In the genomic region with DNA sequence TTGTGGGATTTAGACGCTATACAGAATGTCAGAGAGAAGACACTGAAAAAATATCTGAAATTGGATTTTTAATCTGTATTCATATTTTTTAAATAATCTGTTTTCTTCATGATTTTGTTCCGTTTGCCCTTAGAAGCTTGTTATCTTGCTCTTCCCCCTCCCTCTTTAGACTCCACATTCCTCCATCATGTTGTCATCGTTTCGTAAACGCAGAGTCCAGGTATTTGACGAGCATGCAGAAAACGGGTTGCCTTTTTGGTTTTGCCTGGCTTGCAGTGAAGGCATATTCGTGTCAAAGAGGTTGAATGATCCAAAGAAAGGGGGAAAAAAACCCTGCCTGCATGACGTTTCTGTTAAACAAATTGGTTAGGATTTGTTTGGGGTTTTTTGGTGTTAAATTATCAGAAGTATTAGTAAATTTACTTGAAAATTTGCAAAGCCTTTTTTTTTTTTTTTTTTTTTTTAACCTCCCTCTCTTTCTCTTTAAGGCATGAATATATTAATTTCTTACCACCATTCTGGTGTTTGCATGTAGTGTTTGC, we compare ENCODE assay signal across 1 cellular context.
TF ChIP-seq lines count a peak whose summit lies in the region.

No MANE protein-coding gene starts in this region.

TF ChIP-seq in HepG2, 621 proteins besides CTCF, POLR2A, EP300 and RAD21 (continued from another document and continues in another):
- TF ChIP-seq, protein P1, sequence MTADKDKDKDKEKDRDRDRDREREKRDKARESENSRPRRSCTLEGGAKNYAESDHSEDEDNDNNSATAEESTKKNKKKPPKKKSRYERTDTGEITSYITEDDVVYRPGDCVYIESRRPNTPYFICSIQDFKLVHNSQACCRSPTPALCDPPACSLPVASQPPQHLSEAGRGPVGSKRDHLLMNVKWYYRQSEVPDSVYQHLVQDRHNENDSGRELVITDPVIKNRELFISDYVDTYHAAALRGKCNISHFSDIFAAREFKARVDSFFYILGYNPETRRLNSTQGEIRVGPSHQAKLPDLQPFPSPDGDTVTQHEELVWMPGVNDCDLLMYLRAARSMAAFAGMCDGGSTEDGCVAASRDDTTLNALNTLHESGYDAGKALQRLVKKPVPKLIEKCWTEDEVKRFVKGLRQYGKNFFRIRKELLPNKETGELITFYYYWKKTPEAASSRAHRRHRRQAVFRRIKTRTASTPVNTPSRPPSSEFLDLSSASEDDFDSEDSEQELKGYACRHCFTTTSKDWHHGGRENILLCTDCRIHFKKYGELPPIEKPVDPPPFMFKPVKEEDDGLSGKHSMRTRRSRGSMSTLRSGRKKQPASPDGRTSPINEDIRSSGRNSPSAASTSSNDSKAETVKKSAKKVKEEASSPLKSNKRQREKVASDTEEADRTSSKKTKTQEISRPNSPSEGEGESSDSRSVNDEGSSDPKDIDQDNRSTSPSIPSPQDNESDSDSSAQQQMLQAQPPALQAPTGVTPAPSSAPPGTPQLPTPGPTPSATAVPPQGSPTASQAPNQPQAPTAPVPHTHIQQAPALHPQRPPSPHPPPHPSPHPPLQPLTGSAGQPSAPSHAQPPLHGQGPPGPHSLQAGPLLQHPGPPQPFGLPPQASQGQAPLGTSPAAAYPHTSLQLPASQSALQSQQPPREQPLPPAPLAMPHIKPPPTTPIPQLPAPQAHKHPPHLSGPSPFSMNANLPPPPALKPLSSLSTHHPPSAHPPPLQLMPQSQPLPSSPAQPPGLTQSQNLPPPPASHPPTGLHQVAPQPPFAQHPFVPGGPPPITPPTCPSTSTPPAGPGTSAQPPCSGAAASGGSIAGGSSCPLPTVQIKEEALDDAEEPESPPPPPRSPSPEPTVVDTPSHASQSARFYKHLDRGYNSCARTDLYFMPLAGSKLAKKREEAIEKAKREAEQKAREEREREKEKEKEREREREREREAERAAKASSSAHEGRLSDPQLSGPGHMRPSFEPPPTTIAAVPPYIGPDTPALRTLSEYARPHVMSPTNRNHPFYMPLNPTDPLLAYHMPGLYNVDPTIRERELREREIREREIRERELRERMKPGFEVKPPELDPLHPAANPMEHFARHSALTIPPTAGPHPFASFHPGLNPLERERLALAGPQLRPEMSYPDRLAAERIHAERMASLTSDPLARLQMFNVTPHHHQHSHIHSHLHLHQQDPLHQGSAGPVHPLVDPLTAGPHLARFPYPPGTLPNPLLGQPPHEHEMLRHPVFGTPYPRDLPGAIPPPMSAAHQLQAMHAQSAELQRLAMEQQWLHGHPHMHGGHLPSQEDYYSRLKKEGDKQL (CRISPR knock-in tag; IDR thresholded peaks at IDR 0.05; ENCODE audit: low read depth) = no peak
- TF ChIP-seq ZIK1 (CRISPR knock-in tag; IDR thresholded peaks at IDR 0.05; ENCODE audit: borderline replicate concordance, low read depth) = no peak
- TF ChIP-seq ETV6 (CRISPR knock-in tag; conservative IDR thresholded peaks at IDR 0.05) = no peak
- TF ChIP-seq, protein P2, sequence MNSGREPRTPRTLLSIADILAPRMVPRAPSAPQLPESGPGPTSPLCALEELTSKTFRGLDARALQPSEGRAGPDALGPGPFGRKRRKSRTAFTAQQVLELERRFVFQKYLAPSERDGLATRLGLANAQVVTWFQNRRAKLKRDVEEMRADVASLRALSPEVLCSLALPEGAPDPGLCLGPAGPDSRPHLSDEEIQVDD (CRISPR knock-in tag; IDR thresholded peaks at IDR 0.05; ENCODE audit: borderline replicate concordance) = no peak
- TF ChIP-seq, protein P3, sequence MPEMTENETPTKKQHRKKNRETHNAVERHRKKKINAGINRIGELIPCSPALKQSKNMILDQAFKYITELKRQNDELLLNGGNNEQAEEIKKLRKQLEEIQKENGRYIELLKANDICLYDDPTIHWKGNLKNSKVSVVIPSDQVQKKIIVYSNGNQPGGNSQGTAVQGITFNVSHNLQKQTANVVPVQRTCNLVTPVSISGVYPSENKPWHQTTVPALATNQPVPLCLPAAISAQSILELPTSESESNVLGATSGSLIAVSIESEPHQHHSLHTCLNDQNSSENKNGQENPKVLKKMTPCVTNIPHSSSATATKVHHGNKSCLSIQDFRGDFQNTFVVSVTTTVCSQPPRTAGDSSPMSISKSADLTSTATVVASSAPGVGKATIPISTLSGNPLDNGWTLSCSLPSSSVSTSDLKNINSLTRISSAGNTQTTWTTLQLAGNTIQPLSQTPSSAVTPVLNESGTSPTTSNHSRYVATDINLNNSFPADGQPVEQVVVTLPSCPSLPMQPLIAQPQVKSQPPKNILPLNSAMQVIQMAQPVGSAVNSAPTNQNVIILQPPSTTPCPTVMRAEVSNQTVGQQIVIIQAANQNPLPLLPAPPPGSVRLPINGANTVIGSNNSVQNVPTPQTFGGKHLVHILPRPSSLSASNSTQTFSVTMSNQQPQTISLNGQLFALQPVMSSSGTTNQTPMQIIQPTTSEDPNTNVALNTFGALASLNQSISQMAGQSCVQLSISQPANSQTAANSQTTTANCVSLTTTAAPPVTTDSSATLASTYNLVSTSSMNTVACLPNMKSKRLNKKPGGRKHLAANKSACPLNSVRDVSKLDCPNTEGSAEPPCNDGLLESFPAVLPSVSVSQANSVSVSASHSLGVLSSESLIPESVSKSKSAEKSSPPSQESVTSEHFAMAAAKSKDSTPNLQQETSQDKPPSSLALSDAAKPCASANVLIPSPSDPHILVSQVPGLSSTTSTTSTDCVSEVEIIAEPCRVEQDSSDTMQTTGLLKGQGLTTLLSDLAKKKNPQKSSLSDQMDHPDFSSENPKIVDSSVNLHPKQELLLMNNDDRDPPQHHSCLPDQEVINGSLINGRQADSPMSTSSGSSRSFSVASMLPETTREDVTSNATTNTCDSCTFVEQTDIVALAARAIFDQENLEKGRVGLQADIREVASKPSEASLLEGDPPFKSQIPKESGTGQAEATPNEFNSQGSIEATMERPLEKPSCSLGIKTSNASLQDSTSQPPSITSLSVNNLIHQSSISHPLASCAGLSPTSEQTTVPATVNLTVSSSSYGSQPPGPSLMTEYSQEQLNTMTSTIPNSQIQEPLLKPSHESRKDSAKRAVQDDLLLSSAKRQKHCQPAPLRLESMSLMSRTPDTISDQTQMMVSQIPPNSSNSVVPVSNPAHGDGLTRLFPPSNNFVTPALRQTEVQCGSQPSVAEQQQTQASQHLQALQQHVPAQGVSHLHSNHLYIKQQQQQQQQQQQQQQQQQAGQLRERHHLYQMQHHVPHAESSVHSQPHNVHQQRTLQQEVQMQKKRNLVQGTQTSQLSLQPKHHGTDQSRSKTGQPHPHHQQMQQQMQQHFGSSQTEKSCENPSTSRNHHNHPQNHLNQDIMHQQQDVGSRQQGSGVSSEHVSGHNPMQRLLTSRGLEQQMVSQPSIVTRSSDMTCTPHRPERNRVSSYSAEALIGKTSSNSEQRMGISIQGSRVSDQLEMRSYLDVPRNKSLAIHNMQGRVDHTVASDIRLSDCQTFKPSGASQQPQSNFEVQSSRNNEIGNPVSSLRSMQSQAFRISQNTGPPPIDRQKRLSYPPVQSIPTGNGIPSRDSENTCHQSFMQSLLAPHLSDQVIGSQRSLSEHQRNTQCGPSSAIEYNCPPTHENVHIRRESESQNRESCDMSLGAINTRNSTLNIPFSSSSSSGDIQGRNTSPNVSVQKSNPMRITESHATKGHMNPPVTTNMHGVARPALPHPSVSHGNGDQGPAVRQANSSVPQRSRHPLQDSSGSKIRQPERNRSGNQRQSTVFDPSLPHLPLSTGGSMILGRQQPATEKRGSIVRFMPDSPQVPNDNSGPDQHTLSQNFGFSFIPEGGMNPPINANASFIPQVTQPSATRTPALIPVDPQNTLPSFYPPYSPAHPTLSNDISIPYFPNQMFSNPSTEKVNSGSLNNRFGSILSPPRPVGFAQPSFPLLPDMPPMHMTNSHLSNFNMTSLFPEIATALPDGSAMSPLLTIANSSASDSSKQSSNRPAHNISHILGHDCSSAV (CRISPR knock-in tag; IDR thresholded peaks at IDR 0.05; ENCODE audit: borderline replicate concordance) = no peak
- TF ChIP-seq ZFY (CRISPR knock-in tag; IDR thresholded peaks at IDR 0.05) = no peak
- TF ChIP-seq, protein P4, sequence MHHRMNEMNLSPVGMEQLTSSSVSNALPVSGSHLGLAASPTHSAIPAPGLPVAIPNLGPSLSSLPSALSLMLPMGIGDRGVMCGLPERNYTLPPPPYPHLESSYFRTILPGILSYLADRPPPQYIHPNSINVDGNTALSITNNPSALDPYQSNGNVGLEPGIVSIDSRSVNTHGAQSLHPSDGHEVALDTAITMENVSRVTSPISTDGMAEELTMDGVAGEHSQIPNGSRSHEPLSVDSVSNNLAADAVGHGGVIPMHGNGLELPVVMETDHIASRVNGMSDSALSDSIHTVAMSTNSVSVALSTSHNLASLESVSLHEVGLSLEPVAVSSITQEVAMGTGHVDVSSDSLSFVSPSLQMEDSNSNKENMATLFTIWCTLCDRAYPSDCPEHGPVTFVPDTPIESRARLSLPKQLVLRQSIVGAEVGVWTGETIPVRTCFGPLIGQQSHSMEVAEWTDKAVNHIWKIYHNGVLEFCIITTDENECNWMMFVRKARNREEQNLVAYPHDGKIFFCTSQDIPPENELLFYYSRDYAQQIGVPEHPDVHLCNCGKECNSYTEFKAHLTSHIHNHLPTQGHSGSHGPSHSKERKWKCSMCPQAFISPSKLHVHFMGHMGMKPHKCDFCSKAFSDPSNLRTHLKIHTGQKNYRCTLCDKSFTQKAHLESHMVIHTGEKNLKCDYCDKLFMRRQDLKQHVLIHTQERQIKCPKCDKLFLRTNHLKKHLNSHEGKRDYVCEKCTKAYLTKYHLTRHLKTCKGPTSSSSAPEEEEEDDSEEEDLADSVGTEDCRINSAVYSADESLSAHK (CRISPR knock-in tag; IDR thresholded peaks at IDR 0.05; ENCODE audit: borderline replicate concordance) = no peak
- TF ChIP-seq, protein P5, sequence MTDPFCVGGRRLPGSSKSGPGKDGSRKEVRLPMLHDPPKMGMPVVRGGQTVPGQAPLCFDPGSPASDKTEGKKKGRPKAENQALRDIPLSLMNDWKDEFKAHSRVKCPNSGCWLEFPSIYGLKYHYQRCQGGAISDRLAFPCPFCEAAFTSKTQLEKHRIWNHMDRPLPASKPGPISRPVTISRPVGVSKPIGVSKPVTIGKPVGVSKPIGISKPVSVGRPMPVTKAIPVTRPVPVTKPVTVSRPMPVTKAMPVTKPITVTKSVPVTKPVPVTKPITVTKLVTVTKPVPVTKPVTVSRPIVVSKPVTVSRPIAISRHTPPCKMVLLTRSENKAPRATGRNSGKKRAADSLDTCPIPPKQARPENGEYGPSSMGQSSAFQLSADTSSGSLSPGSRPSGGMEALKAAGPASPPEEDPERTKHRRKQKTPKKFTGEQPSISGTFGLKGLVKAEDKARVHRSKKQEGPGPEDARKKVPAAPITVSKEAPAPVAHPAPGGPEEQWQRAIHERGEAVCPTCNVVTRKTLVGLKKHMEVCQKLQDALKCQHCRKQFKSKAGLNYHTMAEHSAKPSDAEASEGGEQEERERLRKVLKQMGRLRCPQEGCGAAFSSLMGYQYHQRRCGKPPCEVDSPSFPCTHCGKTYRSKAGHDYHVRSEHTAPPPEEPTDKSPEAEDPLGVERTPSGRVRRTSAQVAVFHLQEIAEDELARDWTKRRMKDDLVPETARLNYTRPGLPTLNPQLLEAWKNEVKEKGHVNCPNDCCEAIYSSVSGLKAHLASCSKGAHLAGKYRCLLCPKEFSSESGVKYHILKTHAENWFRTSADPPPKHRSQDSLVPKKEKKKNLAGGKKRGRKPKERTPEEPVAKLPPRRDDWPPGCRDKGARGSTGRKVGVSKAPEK (CRISPR knock-in tag; IDR thresholded peaks at IDR 0.05; ENCODE audit: borderline replicate concordance) = no peak
- TF ChIP-seq, protein P6, sequence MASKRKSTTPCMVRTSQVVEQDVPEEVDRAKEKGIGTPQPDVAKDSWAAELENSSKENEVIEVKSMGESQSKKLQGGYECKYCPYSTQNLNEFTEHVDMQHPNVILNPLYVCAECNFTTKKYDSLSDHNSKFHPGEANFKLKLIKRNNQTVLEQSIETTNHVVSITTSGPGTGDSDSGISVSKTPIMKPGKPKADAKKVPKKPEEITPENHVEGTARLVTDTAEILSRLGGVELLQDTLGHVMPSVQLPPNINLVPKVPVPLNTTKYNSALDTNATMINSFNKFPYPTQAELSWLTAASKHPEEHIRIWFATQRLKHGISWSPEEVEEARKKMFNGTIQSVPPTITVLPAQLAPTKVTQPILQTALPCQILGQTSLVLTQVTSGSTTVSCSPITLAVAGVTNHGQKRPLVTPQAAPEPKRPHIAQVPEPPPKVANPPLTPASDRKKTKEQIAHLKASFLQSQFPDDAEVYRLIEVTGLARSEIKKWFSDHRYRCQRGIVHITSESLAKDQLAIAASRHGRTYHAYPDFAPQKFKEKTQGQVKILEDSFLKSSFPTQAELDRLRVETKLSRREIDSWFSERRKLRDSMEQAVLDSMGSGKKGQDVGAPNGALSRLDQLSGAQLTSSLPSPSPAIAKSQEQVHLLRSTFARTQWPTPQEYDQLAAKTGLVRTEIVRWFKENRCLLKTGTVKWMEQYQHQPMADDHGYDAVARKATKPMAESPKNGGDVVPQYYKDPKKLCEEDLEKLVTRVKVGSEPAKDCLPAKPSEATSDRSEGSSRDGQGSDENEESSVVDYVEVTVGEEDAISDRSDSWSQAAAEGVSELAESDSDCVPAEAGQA (IDR thresholded peaks at IDR 0.05; ENCODE audit: low read depth) = 0 out of 2 replicates have a peak, but pooled peaks have one; percentile 20
- TF ChIP-seq, protein P6 (CRISPR knock-in tag; IDR thresholded peaks at IDR 0.05; ENCODE audit: borderline replicate concordance) = no peak
- TF ChIP-seq FOXA3 (CRISPR knock-in tag; IDR thresholded peaks at IDR 0.05) = peak; percentile 60
- TF ChIP-seq YY1 (IDR thresholded peaks at IDR 0.05; ENCODE audit: insufficient read depth, insufficient replicate concordance, low read depth, low read length) = no peak
- 0 out of 2 replicates have a peak, but pooled peaks have one; percentile 30 for TF ChIP-seq MIER3 (CRISPR knock-in tag; IDR thresholded peaks at IDR 0.05; ENCODE audit: borderline replicate concordance)
- no peak; the same call in 1 of the 2 replicates for TF ChIP-seq BRCA1 (CRISPR knock-in tag; IDR thresholded peaks at IDR 0.05)
- TF ChIP-seq IRF2 (CRISPR knock-in tag; IDR thresholded peaks at IDR 0.05) = 0 out of 2 replicates have a peak, but pooled peaks have one; percentile 57
- no peak for TF ChIP-seq HMG20B (CRISPR knock-in tag; conservative IDR thresholded peaks at IDR 0.05)
